17 cellular contexts compared by ENCODE assay signal in genomic region chr2:27014771-27015433, GRCh38. TPM values are rescaled to one million over a fixed set of nuclear protein-coding genes. Genes with fewer than 3 reads are reported as not detected.
DNase-seq lines count a peak whose midpoint lies in the region; ATAC-seq and TF ChIP-seq lines count a peak whose summit lies in the region.
"Had no signal": no experiment of that assay in that cellular context is flagged by ENCODE, and none has a peak within 500 bp of the region (broad histone marks: within the 10 kb centered on the region; RNA-seq: fewer than 3 reads in every experiment).

No MANE protein-coding gene starts in this region.

- no peak overlapping the region for H4K5ac ChIP-seq in mesendoderm (ENCODE audit: low read length)

- no peak overlapping the region for H2BK120ac ChIP-seq in mesendoderm (ENCODE audit: low read depth, low read length)

- H3K4me1 ChIP-seq in mesendoderm (ENCODE audit: control insufficient read depth, low read depth, low read length) (peaks cover 3% of the 10 kb centered on the region), subcutaneous abdominal adipose tissue (ENCODE audit: control insufficient read depth in 5 of 5, insufficient read depth in 5 of 5, low read length in 5 of 5) (peaks cover 15 to 66% (median 57%) of the 10 kb centered on the region in 5 donors)

- no peaks in the 10 kb centered on the region for H3K79me2 ChIP-seq in mesendoderm (ENCODE audit: control insufficient read depth, insufficient read depth, low read length)

- H3K9ac ChIP-seq in mesendoderm (ENCODE audit: low read length) (no peak overlapping the region), subcutaneous abdominal adipose tissue (ENCODE audit: low read length in 5 of 5) (peak overlapping the region in 2 of 5 donors; percentile 47 to 53)

- no peak overlapping the region for H2BK15ac ChIP-seq in mesendoderm (replicated peaks; ENCODE audit: low read depth)

- POLR2A ChIA-PET in T-cell (lab: Charles Lee), result interaction anchor here in 1 of 2 donors (0.6 kb wide), 1 partner anchor 97 kb away, joined by 3 read pairs; no protein-coding TSS in a partner anchor

- H3K9me3 ChIP-seq in subcutaneous abdominal adipose tissue (ENCODE audit: control insufficient read depth in 5 of 5, low read length in 5 of 5), result no peaks in the 10 kb centered on the region
- H3K9me3 ChIP-seq: heart right ventricle had no signal

- H3K9me3 Mint-ChIP-seq in T-cell, result no peaks in the 10 kb centered on the region
- H3K9me3 Mint-ChIP-seq: activated CD4-positive, alpha-beta T cell treated with anti-CD3 and anti-CD28 coated beads, Interleukin-2, amount 10 ng/mL, durations not matched to agents 7 days and 5 days; CD14-positive monocyte; mesothelial cell of epicardium had no signal

- CTCF ChIA-PET in T-cell (lab: Charles Lee), result interaction anchor here in 1 of 2 donors (2.9 kb wide), 1 partner anchor 53 kb away, joined by 28 read pairs; no protein-coding TSS in a partner anchor

- H3K4me2 ChIP-seq in mesendoderm (ENCODE audit: low read length), result no peak overlapping the region

- ATAC-seq in GM18861 (IDR thresholded peaks at IDR 0.05; ENCODE audit: unreplicated experiment) (no peak), T-cell (replicated peaks in 1 of 4) (no peak)

- H3K23ac ChIP-seq in mesendoderm (ENCODE audit: low read length), result no peak overlapping the region

- no peak overlapping the region for H4K8ac ChIP-seq in mesendoderm (ENCODE audit: low read depth, low read length)

- peaks cover 3 to 6% (median 5%) of the 10 kb centered on the region in 3 donors for H3K4me1 Mint-ChIP-seq in T-cell

- H3K4ac ChIP-seq in mesendoderm (ENCODE audit: low read depth, low read length), result no peak overlapping the region

- H3K27ac ChIP-seq in VCaP (peak overlapping the region; percentile 26; the same call in 1 of the 2 replicates), mesendoderm (ENCODE audit: low read depth, low read length) (no peak overlapping the region), subcutaneous abdominal adipose tissue (ENCODE audit: low read depth, low read length) (peak overlapping the region; percentile 76)

- peak overlapping the region; percentile 64 for H3K56ac ChIP-seq in mesendoderm (ENCODE audit: low read length)

- H3K4me3 ChIP-seq in mesendoderm (ENCODE audit: low read length) (no peak overlapping the region), subcutaneous abdominal adipose tissue (ENCODE audit: low read depth in 1 of 5, low read length in 5 of 5) (no peak overlapping the region)
- H3K4me3 ChIP-seq: heart right ventricle had no signal

- no CpG with 5 or more reads among the region's 8 CpGs for WGBS in mesendoderm (ENCODE audit: extremely low coverage, insufficient coverage, low lambda C conversion rate)

- H2BK5ac ChIP-seq in mesendoderm (ENCODE audit: low read length), result no peak overlapping the region

- no peaks in the 10 kb centered on the region for H3K36me3 Mint-ChIP-seq in T-cell
- H3K36me3 Mint-ChIP-seq: mesothelial cell of epicardium had no signal

- no peak for TF ChIP-seq CTCF in VCaP (conservative IDR thresholded peaks at IDR 0.05)

- H3K27me3 Mint-ChIP-seq in T-cell, result peaks cover 0 to 6% of the 10 kb centered on the region in 2 donors

- no peak overlapping the region for H3K4me3 Mint-ChIP-seq in T-cell
- H3K4me3 Mint-ChIP-seq: activated CD4-positive, alpha-beta T cell treated with anti-CD3 and anti-CD28 coated beads, Interleukin-2, amount 10 ng/mL, durations not matched to agents 7 days and 5 days; CD14-positive monocyte; mesothelial cell of epicardium had no signal

- H3K79me1 ChIP-seq in mesendoderm (ENCODE audit: low read length), result no peaks in the 10 kb centered on the region

- DNase-seq in activated CD8-positive, alpha-beta memory T cell treated with anti-CD3 and anti-CD28 coated beads, Interleukin-2, amount 50 U/mL, for 48 hours, result peak; percentile 42
- DNase-seq in activated CD8-positive, alpha-beta memory T cell treated with anti-CD3 and anti-CD28 coated beads, Interleukin-2, amount 50 U/mL, for 4 hours, result no peak
- DNase-seq in mesendoderm (no peak), T-cell (no peak), NOMO-1 (lab: John Stamatoyannopoulos, UW; ENCODE audit: unreplicated experiment in 2 of 2) (no peak)
- DNase-seq: activated CD4-positive, alpha-beta T cell treated with anti-CD3 and anti-CD28 coated beads, Interleukin-2, amount 10 ng/mL, durations not matched to agents 7 days and 5 days; brain microvascular endothelial cell; cortex of kidney; heart right ventricle; NCI-H2171 treated with DMSO at 0.1 percent for 48 hours; NCI-H526 treated with DMSO at 0.1 percent for 48 hours; T-helper 1 cell had no signal

- H3K18ac ChIP-seq in mesendoderm (ENCODE audit: low read length), result no peak overlapping the region

- H2AK5ac ChIP-seq in mesendoderm (ENCODE audit: low read length), result no peak overlapping the region

- no peak overlapping the region for H3K27ac Mint-ChIP-seq in T-cell
- H3K27ac Mint-ChIP-seq: activated CD4-positive, alpha-beta T cell treated with anti-CD3 and anti-CD28 coated beads, Interleukin-2, amount 10 ng/mL, durations not matched to agents 7 days and 5 days had no signal

- no peaks in the 10 kb centered on the region for H3K27me3 ChIP-seq in mesendoderm (ENCODE audit: insufficient read depth, low read length, poor library complexity)
- no peaks in the 10 kb centered on the region for H3K27me3 ChIP-seq in subcutaneous abdominal adipose tissue (ENCODE audit: control insufficient read depth in 5 of 5, insufficient read depth in 4 of 5, low read length in 5 of 5)
- H3K27me3 ChIP-seq: brain microvascular endothelial cell, heart right ventricle had no signal

- H3K36me3 ChIP-seq in mesendoderm (ENCODE audit: control insufficient read depth, insufficient read depth, low read length) (no peaks in the 10 kb centered on the region), subcutaneous abdominal adipose tissue (ENCODE audit: control insufficient read depth in 5 of 5, insufficient read depth in 5 of 5, low read length in 5 of 5) (no peaks in the 10 kb centered on the region)
- H3K36me3 ChIP-seq: brain microvascular endothelial cell, heart right ventricle had no signal

RNA-seq across cellular contexts. Expression of gene TMEM214, which starts 17.9 kb away (rescaled TPM):
- polyA plus RNA-seq in mesendoderm (2013, experiment 1 of 2), result 33.1 TPM
- polyA plus RNA-seq in mesendoderm (2013, experiment 2 of 2), result 33.0 TPM
- total RNA-seq in T-cell, result 10 to 100 TPM; 37.6 to 84.5 (median 71.6) TPM

RNA-seq across cellular contexts. Expression of gene AGBL5, which starts 36.6 kb away (rescaled TPM):
- polyA plus RNA-seq in mesendoderm (2013, experiment 1 of 2), result 24.5 TPM
- 24.9 TPM for polyA plus RNA-seq in mesendoderm (2013, experiment 2 of 2)
- 10 to 100 TPM in 3 of 5 donors, 1 to 10 TPM in 2; 9.5 to 13.3 (median 11.2) TPM for total RNA-seq in T-cell

RNA-seq across cellular contexts. Expression of gene MAPRE3, which starts 44.5 kb away (rescaled TPM):
- polyA plus RNA-seq in mesendoderm (2013, experiment 1 of 2), result 1.2 TPM
- 1.4 TPM for polyA plus RNA-seq in mesendoderm (2013, experiment 2 of 2)
- total RNA-seq in T-cell, result 1 to 10 TPM; 4.0 to 5.1 (median 4.7) TPM

RNA-seq across cellular contexts. Expression of gene OST4, which starts 56.6 kb away (rescaled TPM):
- polyA plus RNA-seq in mesendoderm (2013, experiment 1 of 2), result 795 TPM
- polyA plus RNA-seq in mesendoderm (2013, experiment 2 of 2), result 787 TPM
- 100 to 1,000 TPM; 217 to 292 (median 236) TPM for total RNA-seq in T-cell
